In the genomic region with DNA sequence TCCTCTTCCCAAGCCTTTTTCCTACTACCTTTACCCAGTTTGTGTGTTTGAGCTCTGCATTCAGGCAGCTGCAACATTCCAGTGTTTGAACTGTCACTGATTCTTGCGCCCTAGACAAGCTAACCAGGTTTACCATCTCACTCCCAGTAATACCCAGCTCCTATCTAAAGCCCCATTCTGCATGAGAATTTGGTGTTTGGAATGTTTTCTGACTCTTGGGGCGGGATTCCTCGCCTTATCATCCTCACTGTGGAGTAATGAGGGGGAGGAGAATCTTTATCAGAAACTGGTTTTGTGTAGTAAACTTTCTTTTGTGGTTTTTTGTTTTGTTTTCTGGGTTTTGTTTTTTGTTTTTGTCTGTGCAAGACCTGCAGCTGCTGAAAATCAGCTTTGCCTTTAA, we compare ENCODE assay signal across 1 cellular context.
TF ChIP-seq lines count a peak whose summit lies in the region.

No MANE protein-coding gene starts in this region.

TF ChIP-seq in WTC11, 78 proteins besides CTCF, POLR2A, EP300 and RAD21 (continued from another document):
- TF ChIP-seq, protein P1, sequence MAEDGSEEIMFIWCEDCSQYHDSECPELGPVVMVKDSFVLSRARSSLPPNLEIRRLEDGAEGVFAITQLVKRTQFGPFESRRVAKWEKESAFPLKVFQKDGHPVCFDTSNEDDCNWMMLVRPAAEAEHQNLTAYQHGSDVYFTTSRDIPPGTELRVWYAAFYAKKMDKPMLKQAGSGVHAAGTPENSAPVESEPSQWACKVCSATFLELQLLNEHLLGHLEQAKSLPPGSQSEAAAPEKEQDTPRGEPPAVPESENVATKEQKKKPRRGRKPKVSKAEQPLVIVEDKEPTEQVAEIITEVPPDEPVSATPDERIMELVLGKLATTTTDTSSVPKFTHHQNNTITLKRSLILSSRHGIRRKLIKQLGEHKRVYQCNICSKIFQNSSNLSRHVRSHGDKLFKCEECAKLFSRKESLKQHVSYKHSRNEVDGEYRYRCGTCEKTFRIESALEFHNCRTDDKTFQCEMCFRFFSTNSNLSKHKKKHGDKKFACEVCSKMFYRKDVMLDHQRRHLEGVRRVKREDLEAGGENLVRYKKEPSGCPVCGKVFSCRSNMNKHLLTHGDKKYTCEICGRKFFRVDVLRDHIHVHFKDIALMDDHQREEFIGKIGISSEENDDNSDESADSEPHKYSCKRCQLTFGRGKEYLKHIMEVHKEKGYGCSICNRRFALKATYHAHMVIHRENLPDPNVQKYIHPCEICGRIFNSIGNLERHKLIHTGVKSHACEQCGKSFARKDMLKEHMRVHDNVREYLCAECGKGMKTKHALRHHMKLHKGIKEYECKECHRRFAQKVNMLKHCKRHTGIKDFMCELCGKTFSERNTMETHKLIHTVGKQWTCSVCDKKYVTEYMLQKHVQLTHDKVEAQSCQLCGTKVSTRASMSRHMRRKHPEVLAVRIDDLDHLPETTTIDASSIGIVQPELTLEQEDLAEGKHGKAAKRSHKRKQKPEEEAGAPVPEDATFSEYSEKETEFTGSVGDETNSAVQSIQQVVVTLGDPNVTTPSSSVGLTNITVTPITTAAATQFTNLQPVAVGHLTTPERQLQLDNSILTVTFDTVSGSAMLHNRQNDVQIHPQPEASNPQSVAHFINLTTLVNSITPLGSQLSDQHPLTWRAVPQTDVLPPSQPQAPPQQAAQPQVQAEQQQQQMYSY (CRISPR knock-in tag; IDR thresholded peaks at IDR 0.05): no peak
- TF ChIP-seq CBFB (CRISPR knock-in tag; IDR thresholded peaks at IDR 0.05; ENCODE audit: low read depth) (no peak), GTF2I (CRISPR knock-in tag; conservative IDR thresholded peaks at IDR 0.05) (no peak), FOXP1 (CRISPR knock-in tag; IDR thresholded peaks at IDR 0.05; ENCODE audit: borderline replicate concordance) (no peak), MYBL2 (CRISPR knock-in tag; IDR thresholded peaks at IDR 0.05) (no peak), JAZF1 (CRISPR knock-in tag; IDR thresholded peaks at IDR 0.05) (no peak)
- TF ChIP-seq, protein P2, sequence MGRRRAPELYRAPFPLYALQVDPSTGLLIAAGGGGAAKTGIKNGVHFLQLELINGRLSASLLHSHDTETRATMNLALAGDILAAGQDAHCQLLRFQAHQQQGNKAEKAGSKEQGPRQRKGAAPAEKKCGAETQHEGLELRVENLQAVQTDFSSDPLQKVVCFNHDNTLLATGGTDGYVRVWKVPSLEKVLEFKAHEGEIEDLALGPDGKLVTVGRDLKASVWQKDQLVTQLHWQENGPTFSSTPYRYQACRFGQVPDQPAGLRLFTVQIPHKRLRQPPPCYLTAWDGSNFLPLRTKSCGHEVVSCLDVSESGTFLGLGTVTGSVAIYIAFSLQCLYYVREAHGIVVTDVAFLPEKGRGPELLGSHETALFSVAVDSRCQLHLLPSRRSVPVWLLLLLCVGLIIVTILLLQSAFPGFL (CRISPR knock-in tag; IDR thresholded peaks at IDR 0.05; ENCODE audit: borderline replicate concordance): no peak
